8 cellular contexts compared by ENCODE assay signal in genomic region chr11:47184711-47185304, GRCh38. TPM values are rescaled to one million over a fixed set of nuclear protein-coding genes. Genes with fewer than 3 reads are reported as not detected.
DNase-seq lines count a peak whose midpoint lies in the region; TF ChIP-seq lines count a peak whose summit lies in the region.

No MANE protein-coding gene starts in this region.

- H3K9me3 Mint-ChIP-seq in IgD-negative memory B cell: no peaks in the 10 kb centered on the region

- intact Hi-C loops in breast epithelium (cut with DNase I; ENCODE audit: low total_unique reads) (loop anchor here (10.0 kb wide), 2 partner anchors 70 to 170 kb away; partner anchors contain the start of genes MYBPC3 and NR1H3), stomach (cut with DNase I; ENCODE audit: low total_unique reads) (loop anchor here (10.0 kb wide), 1 partner anchor 80 kb away; no protein-coding TSS in a partner anchor)

- H3K27ac Mint-ChIP-seq in IgD-negative memory B cell: no peak overlapping the region

- DNase-seq in breast epithelium (ENCODE audit: low spot score in 2 of 2) (peak in 1 of 2 donors; percentile 69), kidney epithelial cell (ENCODE audit: low read depth) (no peak), stomach (peak; percentile 87), KBM-7 (no peak), GDM1 (lab: John Stamatoyannopoulos, UW) (no peak), NCI-H446 treated with DMSO at 0.1 percent for 48 hours (lab: John Stamatoyannopoulos, UW) (no peak)
- DNase-seq in stimulated activated CD4-positive, alpha-beta T cell treated with anti-CD3 and anti-CD28 coated beads, Interleukin-15, amount 100 ng/mL, for 24 hours: no peak

- in situ Hi-C loops in KBM-7 (cut with MboI; ENCODE audit: low pct_unique_long_range_greater_than_20kb, low sequenced_read_pairs): no loop called here

- H3K4me3 ChIP-seq in breast epithelium: peak overlapping the region; percentile 61 to 95 (median 86)
- peak overlapping the region; percentile 61 for H3K4me3 ChIP-seq in kidney epithelial cell (ENCODE audit: low read depth, low read length)
- H3K4me3 ChIP-seq in stomach: peak overlapping the region; percentile 78 to 90 (median 82)

- H3K4me3 Mint-ChIP-seq in IgD-negative memory B cell: peak overlapping the region in 3 of 4 donors; percentile 39 to 75 (median 69)

- 16 to 47% (median 31%) methylated on average over 9 to 13 of the region's 13 CpGs for WGBS in stomach, 5 donors

- H3K27me3 ChIP-seq in breast epithelium: no peaks in the 10 kb centered on the region
- H3K27me3 ChIP-seq in kidney epithelial cell (ENCODE audit: control insufficient read depth, insufficient read depth, low read length): no peaks in the 10 kb centered on the region
- peaks cover 0 to 34% (median 5%) of the 10 kb centered on the region in 3 donors for H3K27me3 ChIP-seq in stomach

- peaks cover 2 to 4% (median 4%) of the 10 kb centered on the region in 3 donors for H3K4me1 Mint-ChIP-seq in IgD-negative memory B cell

- no peak for TF ChIP-seq CTCF in breast epithelium (IDR thresholded peaks at IDR 0.05)
- no peak for TF ChIP-seq CTCF in kidney epithelial cell (IDR thresholded peaks at IDR 0.05; ENCODE audit: insufficient read depth, low read length, poor library complexity, severe bottlenecking)
- no peak for TF ChIP-seq CTCF in stomach (IDR thresholded peaks at IDR 0.05)

- H3K9me3 ChIP-seq in breast epithelium (no peaks in the 10 kb centered on the region), stomach (no peaks in the 10 kb centered on the region)

- H3K27ac ChIP-seq in breast epithelium: peak overlapping the region; percentile 89 to 91
- H3K27ac ChIP-seq in stomach: peak overlapping the region; percentile 83 to 97 (median 90)

- TF ChIP-seq EP300 in stomach (IDR thresholded peaks at IDR 0.05): no peak

- H3K36me3 Mint-ChIP-seq in IgD-negative memory B cell: no peaks in the 10 kb centered on the region

- H3K4me1 ChIP-seq in breast epithelium: peaks cover 4 to 10% of the 10 kb centered on the region in 2 donors
- H3K4me1 ChIP-seq in stomach: peaks cover 39 to 73% (median 60%) of the 10 kb centered on the region in 4 donors

- H3K27me3 Mint-ChIP-seq in IgD-negative memory B cell: peaks cover 24% of the 10 kb centered on the region

- H3K36me3 ChIP-seq in breast epithelium (no peaks in the 10 kb centered on the region), kidney epithelial cell (ENCODE audit: control insufficient read depth, insufficient read depth, low read length) (no peaks in the 10 kb centered on the region), stomach (peaks cover 5 to 26% (median 9%) of the 10 kb centered on the region in 4 donors)

- TF ChIP-seq POLR2A in breast epithelium (IDR thresholded peaks at IDR 0.05) (no peak), stomach (IDR thresholded peaks at IDR 0.05) (no peak)

RNA-seq across cellular contexts. Expression of gene PACSIN3, which starts 1.4 kb away (rescaled TPM):
- polyA plus RNA-seq in IgD-negative memory B cell (not detected), stomach (10 to 100 TPM; 19.6 to 59.0 (median 30.8) TPM)
- total RNA-seq in breast epithelium (10 to 100 TPM in 2 of 3 donors, 1 to 10 TPM in 1; 9.9 to 47.3 (median 33.1) TPM), kidney epithelial cell (37.9 and 57.4 TPM in 2 replicates), stomach (10 to 100 TPM in 3 of 5 donors, 1 to 10 TPM in 2; 6.4 to 38.4 (median 21.3) TPM)

RNA-seq across cellular contexts. Expression of gene ARFGAP2, which starts 8.1 kb away (rescaled TPM):
- polyA plus RNA-seq in IgD-negative memory B cell (98.6 TPM), stomach (10 to 100 TPM; 45.8 to 69.7 (median 54.7) TPM)
- total RNA-seq in breast epithelium (100 to 1,000 TPM; 139 to 183 (median 175) TPM), kidney epithelial cell (95.7 and 106 TPM in 2 replicates), stomach (100 to 1,000 TPM in 3 of 5 donors, 10 to 100 TPM in 2; 85.8 to 398 (median 121) TPM)

RNA-seq across cellular contexts. Expression of gene DDB2, which starts 30.0 kb away (rescaled TPM):
- polyA plus RNA-seq in IgD-negative memory B cell (30.6 TPM), stomach (10 to 100 TPM; 18.2 to 64.6 (median 35.0) TPM)
- total RNA-seq in breast epithelium (10 to 100 TPM; 31.2 to 44.5 (median 39.3) TPM), kidney epithelial cell (24.8 and 34.7 TPM in 2 replicates), stomach (10 to 100 TPM; 16.3 to 63.0 (median 26.7) TPM)
